30 cellular contexts compared by ENCODE assay signal in genomic region chr10:80437227-80437626, GRCh38.
"Had no signal": no experiment of that assay in that cellular context is flagged by ENCODE, and none has a peak within 500 bp of the region (broad histone marks: within the 10 kb centered on the region; RNA-seq: fewer than 3 reads in every experiment).

No MANE protein-coding gene starts in this region.

- H3K27ac ChIP-seq: gastroesophageal sphincter, pancreas, thoracic aorta, upper lobe of left lung had no signal

- H3K4me1 ChIP-seq: gastroesophageal sphincter, pancreas, upper lobe of left lung had no signal

- H3K9me3 Mint-ChIP-seq: naive thymus-derived CD4-positive, alpha-beta T cell; neural crest cell; T-helper 2 cell treated with Interferon-gamma antibody and Interleukin-4, amounts not matched to agents 5 μg/mL and 100 μg/mL, for 36 hours had no signal

- FAIRE-seq: bronchial epithelial cell, colon, endometrium, islet of Langerhans, pancreas had no signal

- H3K27me3 ChIP-seq: gastroesophageal sphincter, pancreas, upper lobe of left lung had no signal

- DNase-seq: activated CD4-positive, alpha-beta T cell treated with anti-CD3 and anti-CD28 coated beads for 4 hours; activated CD4-positive, alpha-beta T cell treated with anti-CD3 and anti-CD28 coated beads, Interleukin-2, amount 50 U/mL, for 4 hours; activated CD4-positive, CD25-positive, alpha-beta regulatory T cell; activated effector memory CD4-positive, alpha-beta T cell treated with Interleukin-2 at 50 U/mL for 16 hours; activated naive CD4-positive, alpha-beta T cell treated with Interleukin-2 at 50 U/mL for 16 hours; activated T-cell treated with anti-CD3 and anti-CD28 coated beads for 4 hours; anterior cingulate cortex; dermis blood vessel endothelial cell; effector CD4-positive, alpha-beta T cell; head of caudate nucleus; hypothalamus; mammary epithelial cell; midbrain; naive thymus-derived CD4-positive, alpha-beta T cell; nucleus accumbens; pancreas; right cardiac atrium; stimulated activated CD4-positive, alpha-beta T cell treated with anti-CD3 and anti-CD28 coated beads, Interleukin-2, amount 100 ng/mL, for 48 hours; stimulated activated naive CD8-positive, alpha-beta T cell treated with anti-CD3 and anti-CD28 coated beads, Interleukin-15, Interleukin-2, amounts not matched to agents 100 U/mL and 50 U/mL, for 24 hours; T-helper 1 cell; upper lobe of left lung had no signal

- H3K4me1 Mint-ChIP-seq: naive thymus-derived CD4-positive, alpha-beta T cell had no signal

- H3K9me3 ChIP-seq: gastroesophageal sphincter, pancreas, thoracic aorta, upper lobe of left lung had no signal

- ATAC-seq: gastroesophageal sphincter; naive thymus-derived CD4-positive, alpha-beta T cell; pancreas; right cardiac atrium; stimulated activated naive CD8-positive, alpha-beta T cell treated with anti-CD3 and anti-CD28 coated beads, Interleukin-15, Interleukin-2, amounts not matched to agents 100 U/mL and 50 U/mL, for 24 hours had no signal

- H3K36me3 ChIP-seq: pancreas, thoracic aorta, upper lobe of left lung had no signal

- H3K4me3 Mint-ChIP-seq: activated naive CD8-positive, alpha-beta T cell; naive thymus-derived CD4-positive, alpha-beta T cell; neural crest cell; T-helper 2 cell treated with Interferon-gamma antibody and Interleukin-4, amounts not matched to agents 5 μg/mL and 100 μg/mL, for 36 hours had no signal

- H3K27ac Mint-ChIP-seq: activated naive CD8-positive, alpha-beta T cell; T-helper 2 cell treated with Interferon-gamma antibody and Interleukin-4, amounts not matched to agents 5 μg/mL and 100 μg/mL, for 36 hours had no signal

- H3K4me3 ChIP-seq: gastroesophageal sphincter, pancreas, thoracic aorta, upper lobe of left lung had no signal

- H3K36me3 Mint-ChIP-seq: activated naive CD8-positive, alpha-beta T cell had no signal
